ENCODE assay signal across 7 cellular contexts in the genomic region with DNA sequence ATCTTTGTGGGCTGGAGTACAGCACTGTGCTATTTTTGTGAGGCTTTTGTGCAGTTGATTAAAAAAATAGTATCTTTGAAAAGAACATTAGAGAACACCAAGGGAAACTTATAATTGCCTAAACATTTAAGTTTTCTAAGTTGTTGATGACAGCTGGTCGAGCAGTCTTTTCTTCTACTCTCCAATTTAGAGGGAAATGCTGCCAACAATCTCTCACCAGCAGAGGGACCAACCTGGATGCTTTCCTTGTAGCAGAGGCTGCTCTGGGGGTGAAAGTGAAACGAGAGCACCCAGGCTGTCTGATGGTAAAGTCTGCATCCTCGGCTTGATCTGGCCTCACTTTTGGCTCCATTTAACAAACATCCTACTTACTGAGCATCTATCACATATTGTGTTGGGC.
DNase-seq lines count a peak whose midpoint lies in the region; ATAC-seq lines count a peak whose summit lies in the region.

No MANE protein-coding gene starts in this region.

- H3K27me3 ChIP-seq in iPS DF 6.9 (ENCODE audit: control insufficient read depth, insufficient read depth, low read length) = no peaks in the 10 kb centered on the region

- H3K9me3 ChIP-seq in iPS DF 6.9 (ENCODE audit: control insufficient read depth, insufficient read depth, low read length) = no peaks in the 10 kb centered on the region

- H3K36me3 ChIP-seq in iPS DF 6.9 (ENCODE audit: control insufficient read depth, insufficient read depth, low read length) = no peaks in the 10 kb centered on the region

- H3K27ac ChIP-seq in iPS DF 6.9 (ENCODE audit: low read length) = no peak overlapping the region

- no peak overlapping the region for H3K4me3 ChIP-seq in iPS DF 6.9 (ENCODE audit: low read length)

- no peaks in the 10 kb centered on the region for H3K4me1 ChIP-seq in iPS DF 6.9 (ENCODE audit: control insufficient read depth, insufficient read depth, low read length)

- ATAC-seq in GM18873 (IDR thresholded peaks at IDR 0.05; ENCODE audit: low FRiP score, unreplicated experiment) = peak; percentile 73
- peak; percentile 91 for ATAC-seq in HG02642 (IDR thresholded peaks at IDR 0.05; ENCODE audit: poor library complexity, unreplicated experiment)

- DNase-seq in NCI-H446 treated with DMSO at 0.1 percent for 48 hours (lab: John Stamatoyannopoulos, UW) (peak; percentile 66), iPS DF 6.9 (ENCODE audit: low read depth, low spot score) (peak; percentile 27), AG20443 (ENCODE audit: low spot score) (no peak), NCI-H128 (lab: John Stamatoyannopoulos, UW; ENCODE audit: unreplicated experiment) (no peak)
- DNase-seq in stimulated activated naive CD4-positive, alpha-beta T cell (lab: John Stamatoyannopoulos, UW) = no peak

- no CpG with 5 or more reads among the region's 3 CpGs for WGBS in iPS DF 6.9 (ENCODE audit: insufficient coverage, insufficient read length)

Comparison
In these comparisons a context has a peak if more than half of its experiments do, and no peak if none do; other contexts are left out.
1. DNase-seq: peak in NCI-H446 treated with DMSO at 0.1 percent for 48 hours (single experiment) and iPS DF 6.9 (single experiment); none in AG20443 (single experiment), NCI-H128 (single experiment) and stimulated activated naive CD4-positive, alpha-beta T cell (0 of 6).